ENCODE assay signal across 8 cellular contexts in genomic region chr11:10857604-10858504, GRCh38. TPM values are rescaled to one million over a fixed set of nuclear protein-coding genes. Genes with fewer than 3 reads are reported as not detected.
A peak's percentile ranks its signal among the peaks of the same experiment; 100 is the strongest.
DNase-seq lines count a peak whose midpoint lies in the region; ATAC-seq and TF ChIP-seq lines count a peak whose summit lies in the region.

Gene ZBED5, minus strand, starts transcription at chr11:10858053. Its CDS starts 3,108 bp downstream, at chr11:10854945.

- no peak for TF ChIP-seq CTCF in GM06990 (IDR thresholded peaks at IDR 0.05; ENCODE audit: insufficient read depth, low read length, poor library complexity, severe bottlenecking)
- peak; percentile 24; the same call in 1 of the 2 replicates for TF ChIP-seq CTCF in SK-N-SH (IDR thresholded peaks at IDR 0.05)
- peak in 1 of 2 donors; percentile 6 for TF ChIP-seq CTCF in suprapubic skin (IDR thresholded peaks at IDR 0.05)

- peak within 1 kb of the TSS; percentile 89 for H3K9ac ChIP-seq in SK-N-SH

- H3K9me3 ChIP-seq in SK-N-SH (no peaks in the 10 kb centered on the region), suprapubic skin (no peaks in the 10 kb centered on the region)

- H3F3A ChIP-seq in SK-N-SH (replicated peaks; ENCODE audit: insufficient read depth) = peaks cover 16% of the 10 kb centered on the region

- H3K27me3 ChIP-seq in GM06990 (replicated peaks; ENCODE audit: control insufficient read depth, insufficient read depth, low read length) (no peaks in the 10 kb centered on the region), SK-N-SH (ENCODE audit: insufficient read depth) (no peaks in the 10 kb centered on the region), suprapubic skin (no peaks in the 10 kb centered on the region)

- H3K36me3 ChIP-seq in GM06990 (ENCODE audit: control insufficient read depth, insufficient read depth, low read length) = peaks cover 3% of the 10 kb centered on the region
- H3K36me3 ChIP-seq in SK-N-SH (replicated peaks in 1 of 2; ENCODE audit: control insufficient read depth in 1 of 2, insufficient read depth in 2 of 2, low read length in 1 of 2) = peaks cover 32% of the 10 kb centered on the region in 2 experiments
- H3K36me3 ChIP-seq in suprapubic skin = peaks cover 24% of the 10 kb centered on the region

- TF ChIP-seq POLR2A in suprapubic skin (IDR thresholded peaks at IDR 0.05) = peak; percentile 47 to 96

- peaks cover 71% of the 10 kb centered on the region for H3K79me2 ChIP-seq in SK-N-SH (ENCODE audit: insufficient read depth)

- H3K27ac ChIP-seq in SK-N-SH (ENCODE audit: low read depth in 2 of 2, low read length in 1 of 2) = peak within 1 kb of the TSS; percentile 97 to 100
- H3K27ac ChIP-seq in suprapubic skin = peak within 1 kb of the TSS; percentile 98

- H4K20me1 ChIP-seq in SK-N-SH (ENCODE audit: insufficient read depth) = no peaks in the 10 kb centered on the region

- CTCF ChIA-PET in SK-N-SH (lab: Yijun Ruan, JAX) = interaction anchor here (0.9 to 2.2 kb wide), 7 partner anchors 13 to 169 kb away, joined by 3 to 17 read pairs (median 4); no protein-coding TSS in a partner anchor

- peak within 1 kb of the TSS; percentile 84 for H3K4me3 ChIP-seq in GM06990 (replicated peaks; ENCODE audit: low read depth, low read length)
- peak within 1 kb of the TSS; percentile 77 to 99 for H3K4me3 ChIP-seq in SK-N-SH (ENCODE audit: low read depth in 2 of 2, low read length in 1 of 2)
- peak within 1 kb of the TSS; percentile 63 for H3K4me3 ChIP-seq in suprapubic skin

- POLR2A ChIA-PET in SK-N-SH (lab: Yijun Ruan, JAX) = interaction anchor here (0.6 to 4.5 kb wide), 16 partner anchors 10 to 1122 kb away, joined by 3 to 84 read pairs (median 4); partner anchors contain the start of gene EIF4G2

- ATAC-seq in HG02571 (IDR thresholded peaks at IDR 0.05; ENCODE audit: unreplicated experiment) = peak; percentile 91

- H2AFZ ChIP-seq in SK-N-SH (ENCODE audit: low read depth) = peak within 1 kb of the TSS; percentile 57

- no peaks in the 10 kb centered on the region for H3K9me2 ChIP-seq in SK-N-SH

- no peak for TF ChIP-seq RAD21 in SK-N-SH (IDR thresholded peaks at IDR 0.05; ENCODE audit: low read length)

- peak; percentile 99 for DNase-seq in GM06990 (ENCODE audit: extremely low read depth, insufficient read length)
- peak; percentile 94 for DNase-seq in NCI-H1048 (lab: John Stamatoyannopoulos, UW)
- DNase-seq in SK-N-SH = peak; percentile 92
- peak; percentile 96 for DNase-seq in activated naive CD4-positive, alpha-beta T cell treated with anti-CD3 and anti-CD28 coated beads, Interleukin-2, amount 50 U/mL, for 16 hours
- peak; percentile 95 for DNase-seq in germinal center (ENCODE audit: low spot score)
- peak; percentile 73 to 99 (median 96) for DNase-seq in nucleus accumbens (lab: John Stamatoyannopoulos, UW)
- peak; percentile 97 to 98 for DNase-seq in suprapubic skin (ENCODE audit: low spot score in 2 of 2)

- H3K4me1 ChIP-seq in SK-N-SH (ENCODE audit: control insufficient read depth in 1 of 2, insufficient read depth in 2 of 2, low read depth in 1 of 2, low read length in 1 of 2) (peaks cover 0 to 11% of the 10 kb centered on the region in 2 experiments; a peak in 2 of 4 replicates), suprapubic skin (peaks cover 32% of the 10 kb centered on the region)

- peak within 1 kb of the TSS; percentile 75 for H3K4me2 ChIP-seq in SK-N-SH

- no peak; a peak in 1 of 4 replicates for TF ChIP-seq EP300 in SK-N-SH (IDR thresholded peaks at IDR 0.05; ENCODE audit: borderline replicate concordance in 1 of 2, low read depth in 1 of 2, low read length in 1 of 2)
- TF ChIP-seq EP300 in suprapubic skin (IDR thresholded peaks at IDR 0.05) = no peak

- WGBS in SK-N-SH (ENCODE audit: low lambda C conversion rate) = 1% methylated on average over 44 of the region's 72 CpGs
- WGBS in suprapubic skin = under 1% methylated on average over 58 of the region's 72 CpGs

TF ChIP-seq in SK-N-SH, 30 proteins besides CTCF, POLR2A, EP300 and RAD21 (continues in another document):
- TF ChIP-seq FOSL2 (IDR thresholded peaks at IDR 0.05; ENCODE audit: borderline replicate concordance, low read depth) (peak; percentile 47; the same call in 1 of the 2 replicates), SMC3 (IDR thresholded peaks at IDR 0.05; ENCODE audit: low read depth, low read length) (peak; percentile 1; the same call in 1 of the 2 replicates), TEAD4 (IDR thresholded peaks at IDR 0.05; ENCODE audit: borderline replicate concordance, insufficient read depth) (peak; percentile 99), TAF1 (IDR thresholded peaks at IDR 0.05; ENCODE audit: borderline replicate concordance, low read depth, low read length) (peak; percentile 78; the same call in 1 of the 2 replicates), FOXJ3 (CRISPR knock-in tag; IDR thresholded peaks at IDR 0.05) (no peak), POLR2AphosphoS5 (IDR thresholded peaks at IDR 0.05; ENCODE audit: low read depth, low read length) (peak; percentile 88), USF1 (IDR thresholded peaks at IDR 0.05; ENCODE audit: borderline replicate concordance, low read depth) (no peak), MXI1 (IDR thresholded peaks at IDR 0.05; ENCODE audit: low read depth, low read length) (peak; percentile 58; the same call in 1 of the 2 replicates), NRF1 (IDR thresholded peaks at IDR 0.05; ENCODE audit: low read depth, low read length) (peak; percentile 33; the same call in 1 of the 2 replicates), GATA2 (CRISPR knock-in tag; IDR thresholded peaks at IDR 0.05) (no peak; the same call in 1 of the 2 replicates), MEF2A (IDR thresholded peaks at IDR 0.05; ENCODE audit: borderline replicate concordance, low read depth) (peak; percentile 95), RCOR1 (IDR thresholded peaks at IDR 0.05; ENCODE audit: low read length) (peak; percentile 36; the same call in 1 of the 2 replicates), MAX (IDR thresholded peaks at IDR 0.05; ENCODE audit: low read depth) (peak; percentile 61), FOXM1 (IDR thresholded peaks at IDR 0.05; ENCODE audit: low read depth) (no peak), JUND (IDR thresholded peaks at IDR 0.05) (peak; percentile 50; the same call in 1 of the 2 replicates), EZH2phosphoT487 (IDR thresholded peaks at IDR 0.05; ENCODE audit: borderline replicate concordance, low read depth) (no peak), RFX5 (IDR thresholded peaks at IDR 0.05; ENCODE audit: low read length) (no peak), RXRA (IDR thresholded peaks at IDR 0.05; ENCODE audit: borderline replicate concordance, low read depth) (0 out of 2 replicates have a peak, but pooled peaks have one; percentile 23), ELF1 (IDR thresholded peaks at IDR 0.05) (peak; percentile 36; the same call in 1 of the 2 replicates), CHD2 (IDR thresholded peaks at IDR 0.05; ENCODE audit: low read length, partially characterized antibody) (peak; percentile 10), TCF12 (IDR thresholded peaks at IDR 0.05) (no peak; the same call in 1 of the 2 replicates)
- TF ChIP-seq, protein P1, sequence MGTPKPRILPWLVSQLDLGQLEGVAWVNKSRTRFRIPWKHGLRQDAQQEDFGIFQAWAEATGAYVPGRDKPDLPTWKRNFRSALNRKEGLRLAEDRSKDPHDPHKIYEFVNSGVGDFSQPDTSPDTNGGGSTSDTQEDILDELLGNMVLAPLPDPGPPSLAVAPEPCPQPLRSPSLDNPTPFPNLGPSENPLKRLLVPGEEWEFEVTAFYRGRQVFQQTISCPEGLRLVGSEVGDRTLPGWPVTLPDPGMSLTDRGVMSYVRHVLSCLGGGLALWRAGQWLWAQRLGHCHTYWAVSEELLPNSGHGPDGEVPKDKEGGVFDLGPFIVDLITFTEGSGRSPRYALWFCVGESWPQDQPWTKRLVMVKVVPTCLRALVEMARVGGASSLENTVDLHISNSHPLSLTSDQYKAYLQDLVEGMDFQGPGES (IDR thresholded peaks at IDR 0.05; ENCODE audit: low read depth, low read length) = peak; percentile 68
- TF ChIP-seq, protein P2, sequence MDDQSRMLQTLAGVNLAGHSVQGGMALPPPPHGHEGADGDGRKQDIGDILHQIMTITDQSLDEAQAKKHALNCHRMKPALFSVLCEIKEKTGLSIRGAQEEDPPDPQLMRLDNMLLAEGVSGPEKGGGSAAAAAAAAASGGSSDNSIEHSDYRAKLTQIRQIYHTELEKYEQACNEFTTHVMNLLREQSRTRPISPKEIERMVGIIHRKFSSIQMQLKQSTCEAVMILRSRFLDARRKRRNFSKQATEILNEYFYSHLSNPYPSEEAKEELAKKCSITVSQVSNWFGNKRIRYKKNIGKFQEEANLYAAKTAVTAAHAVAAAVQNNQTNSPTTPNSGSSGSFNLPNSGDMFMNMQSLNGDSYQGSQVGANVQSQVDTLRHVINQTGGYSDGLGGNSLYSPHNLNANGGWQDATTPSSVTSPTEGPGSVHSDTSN (IDR thresholded peaks at IDR 0.05) = peak; percentile 99

RNA-seq across cellular contexts. Expression of gene ZBED5, which starts in this region (rescaled TPM):
- polyA plus RNA-seq in SK-N-SH (2012; rRNA removed) = 23.5 and 31.2 TPM in 2 replicates
- polyA plus RNA-seq in SK-N-SH (2012; cell fraction: cytosol; rRNA removed) = 22.0 and 24.9 TPM in 2 replicates
- polyA plus RNA-seq in SK-N-SH (2012; cell fraction: nucleus; rRNA removed) = 43.4 and 96.8 TPM in 2 replicates
- total RNA-seq in suprapubic skin = 10 to 100 TPM; 26.6 to 63.2 (median 32.2) TPM

Comparison
In these comparisons a context has a peak if more than half of its experiments do, and no peak if none do; other contexts are left out.
1. Peak in every context shown above with its lines: DNase-seq, ATAC-seq, H3K4me3 ChIP-seq and H3K27ac ChIP-seq.